In the genomic region with DNA sequence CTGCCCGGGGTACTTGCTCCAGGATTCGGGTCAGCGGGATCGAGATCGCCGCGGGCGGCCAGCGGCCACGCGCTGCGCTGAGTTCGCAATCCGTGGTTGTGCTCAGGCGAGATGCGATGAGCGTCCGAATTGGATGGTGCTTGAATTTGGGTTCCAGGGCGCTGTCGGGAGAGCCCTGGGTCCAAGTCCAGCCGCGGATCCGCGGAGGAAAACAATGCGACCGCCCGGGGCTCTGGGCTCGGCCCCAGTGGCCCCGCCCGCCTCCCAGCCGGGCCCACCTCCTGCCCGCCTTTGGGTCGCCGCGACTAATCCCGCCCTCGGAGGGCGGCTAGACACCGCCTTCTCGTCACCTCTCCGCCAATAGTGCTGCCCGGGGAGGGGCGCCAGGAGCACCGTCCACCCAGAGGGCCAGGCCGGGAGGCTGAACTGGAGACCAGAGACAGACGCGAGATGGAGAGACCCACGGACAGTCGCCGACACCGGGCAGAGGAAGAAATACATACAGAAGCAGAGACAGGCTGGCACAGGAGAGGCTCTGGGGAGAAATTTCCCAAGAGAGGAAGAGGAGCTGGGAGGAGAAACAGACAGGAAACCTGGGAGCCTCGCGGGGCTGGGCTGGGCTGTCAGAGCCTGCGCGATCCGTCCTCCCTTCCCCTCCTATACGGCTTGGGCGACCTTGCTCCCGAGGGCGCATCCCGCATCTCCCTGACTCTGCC, we compare ENCODE assay signal across 8 cellular contexts. TPM values are rescaled to one million over a fixed set of nuclear protein-coding genes. Genes with fewer than 3 reads are reported as not detected.
A peak's percentile ranks its signal among the peaks of the same experiment; 100 is the strongest.
DNase-seq lines count a peak whose midpoint lies in the region; ATAC-seq and TF ChIP-seq lines count a peak whose summit lies in the region.

A gene with protein sequence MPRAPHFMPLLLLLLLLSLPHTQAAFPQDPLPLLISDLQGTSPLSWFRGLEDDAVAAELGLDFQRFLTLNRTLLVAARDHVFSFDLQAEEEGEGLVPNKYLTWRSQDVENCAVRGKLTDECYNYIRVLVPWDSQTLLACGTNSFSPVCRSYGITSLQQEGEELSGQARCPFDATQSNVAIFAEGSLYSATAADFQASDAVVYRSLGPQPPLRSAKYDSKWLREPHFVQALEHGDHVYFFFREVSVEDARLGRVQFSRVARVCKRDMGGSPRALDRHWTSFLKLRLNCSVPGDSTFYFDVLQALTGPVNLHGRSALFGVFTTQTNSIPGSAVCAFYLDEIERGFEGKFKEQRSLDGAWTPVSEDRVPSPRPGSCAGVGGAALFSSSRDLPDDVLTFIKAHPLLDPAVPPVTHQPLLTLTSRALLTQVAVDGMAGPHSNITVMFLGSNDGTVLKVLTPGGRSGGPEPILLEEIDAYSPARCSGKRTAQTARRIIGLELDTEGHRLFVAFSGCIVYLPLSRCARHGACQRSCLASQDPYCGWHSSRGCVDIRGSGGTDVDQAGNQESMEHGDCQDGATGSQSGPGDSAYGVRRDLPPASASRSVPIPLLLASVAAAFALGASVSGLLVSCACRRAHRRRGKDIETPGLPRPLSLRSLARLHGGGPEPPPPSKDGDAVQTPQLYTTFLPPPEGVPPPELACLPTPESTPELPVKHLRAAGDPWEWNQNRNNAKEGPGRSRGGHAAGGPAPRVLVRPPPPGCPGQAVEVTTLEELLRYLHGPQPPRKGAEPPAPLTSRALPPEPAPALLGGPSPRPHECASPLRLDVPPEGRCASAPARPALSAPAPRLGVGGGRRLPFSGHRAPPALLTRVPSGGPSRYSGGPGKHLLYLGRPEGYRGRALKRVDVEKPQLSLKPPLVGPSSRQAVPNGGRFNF (minus strand): TSS at position 216 of the 716 bp plus-strand sequence. CDS start 4,010 bp downstream, outside the sequence.

- H3K9me3 ChIP-seq in liver (ENCODE audit: control insufficient read depth in 4 of 4, low read length in 3 of 4), result no peaks in the 10 kb centered on the region

- peaks cover 0 to 25% (median 16%) of the 10 kb centered on the region in 4 donors for H3K4me1 ChIP-seq in liver (ENCODE audit: control insufficient read depth in 4 of 4, insufficient read depth in 4 of 4, low read length in 3 of 4)

- H3K9me3 Mint-ChIP-seq in CD14-positive monocyte, result peaks cover 0 to 3% (median 0%) of the 10 kb centered on the region in 7 donors

- DNase-seq in CD14-positive monocyte (ENCODE audit: low spot score) (peak; percentile 84), NCI-H748 (lab: John Stamatoyannopoulos, UW; ENCODE audit: unreplicated experiment) (peak; percentile 93), dermis microvascular lymphatic vessel endothelial cell (ENCODE audit: low read depth in 2 of 2) (peak; percentile 73 to 94)
- peak; percentile 77 to 79 for DNase-seq in activated CD4-positive, alpha-beta T cell treated with anti-CD3 and anti-CD28 coated beads, Interleukin-2, amount 50 U/mL, for 4 hours
- peak; percentile 79 to 80 for DNase-seq in stimulated activated CD4-positive, alpha-beta T cell treated with anti-CD3 and anti-CD28 coated beads, Interleukin-2, amount 100 ng/mL, for 48 hours

- no peaks in the 10 kb centered on the region for H3K27me3 ChIP-seq in liver (ENCODE audit: control insufficient read depth in 4 of 4, insufficient read depth in 4 of 4, low read length in 3 of 4)

- peak within 1 kb of the TSS; percentile 93 to 100 for H3K4me3 Mint-ChIP-seq in CD14-positive monocyte

- peaks cover 0 to 2% (median 0%) of the 10 kb centered on the region in 4 donors for H3K36me3 ChIP-seq in liver (ENCODE audit: control insufficient read depth in 4 of 4, insufficient read depth in 3 of 4, low read depth in 1 of 4, low read length in 3 of 4)

- intact Hi-C loops in CD14-positive monocyte (cut with micrococcal nuclease), result no loop called here

- peak in 1 of 2 donors; percentile 35 for TF ChIP-seq RAD21 in liver (IDR thresholded peaks at IDR 0.05)

- peaks cover 30 to 43% (median 34%) of the 10 kb centered on the region in 3 donors for H3K27me3 Mint-ChIP-seq in CD14-positive monocyte (ENCODE audit: low read depth in 3 of 3)

- peak within 1 kb of the TSS in 1 of 2 donors; percentile 12 for H3K9ac ChIP-seq in liver (ENCODE audit: low read depth in 1 of 2, low read length in 2 of 2)

- H3K36me3 Mint-ChIP-seq in CD14-positive monocyte, result peaks cover 0 to 4% of the 10 kb centered on the region in 2 donors

- no peak for TF ChIP-seq CTCF in CD14-positive monocyte (IDR thresholded peaks at IDR 0.05)
- no peak for TF ChIP-seq CTCF in liver (IDR thresholded peaks at IDR 0.05; ENCODE audit: low read depth, low read length, missing input control)

- peak within 1 kb of the TSS; percentile 64 to 82 (median 65) for H3K4me3 ChIP-seq in liver (ENCODE audit: low read depth in 1 of 3, low read length in 3 of 3)

- under 1% methylated on average over 61 of the region's 61 CpGs for WGBS in liver

- H3K27ac Mint-ChIP-seq in CD14-positive monocyte, result peak within 1 kb of the TSS; percentile 9 to 85 (median 50)

- peak within 1 kb of the TSS; percentile 40 to 75 for H3K27ac ChIP-seq in liver (ENCODE audit: low read depth in 1 of 2, low read length in 2 of 2)

- ATAC-seq in GM19438 (IDR thresholded peaks at IDR 0.05; ENCODE audit: low read depth, unreplicated experiment) (peak; percentile 99), HG03565 (IDR thresholded peaks at IDR 0.05; ENCODE audit: unreplicated experiment) (peak; percentile 93)

- H3K4me1 Mint-ChIP-seq in CD14-positive monocyte, result peaks cover 24% of the 10 kb centered on the region

TF ChIP-seq in liver, 16 proteins besides CTCF, POLR2A, EP300 and RAD21:
- TF ChIP-seq HNF4A (conservative IDR thresholded peaks at IDR 0.05), result peak; percentile 53 to 79
- TF ChIP-seq FOXA1 (IDR thresholded peaks at IDR 0.05), result peak; percentile 33
- TF ChIP-seq NR2F2 (IDR thresholded peaks at IDR 0.05), result no peak
- peak; percentile 90 for TF ChIP-seq TAF1 (conservative IDR thresholded peaks at IDR 0.05)
- TF ChIP-seq SP1 (IDR thresholded peaks at IDR 0.05), result peak; percentile 68
- no peak for TF ChIP-seq EGR1 (IDR thresholded peaks at IDR 0.05; ENCODE audit: low read depth in 2 of 2)
- TF ChIP-seq YY1 (IDR thresholded peaks at IDR 0.05), result peak; percentile 57
- TF ChIP-seq, protein P1, sequence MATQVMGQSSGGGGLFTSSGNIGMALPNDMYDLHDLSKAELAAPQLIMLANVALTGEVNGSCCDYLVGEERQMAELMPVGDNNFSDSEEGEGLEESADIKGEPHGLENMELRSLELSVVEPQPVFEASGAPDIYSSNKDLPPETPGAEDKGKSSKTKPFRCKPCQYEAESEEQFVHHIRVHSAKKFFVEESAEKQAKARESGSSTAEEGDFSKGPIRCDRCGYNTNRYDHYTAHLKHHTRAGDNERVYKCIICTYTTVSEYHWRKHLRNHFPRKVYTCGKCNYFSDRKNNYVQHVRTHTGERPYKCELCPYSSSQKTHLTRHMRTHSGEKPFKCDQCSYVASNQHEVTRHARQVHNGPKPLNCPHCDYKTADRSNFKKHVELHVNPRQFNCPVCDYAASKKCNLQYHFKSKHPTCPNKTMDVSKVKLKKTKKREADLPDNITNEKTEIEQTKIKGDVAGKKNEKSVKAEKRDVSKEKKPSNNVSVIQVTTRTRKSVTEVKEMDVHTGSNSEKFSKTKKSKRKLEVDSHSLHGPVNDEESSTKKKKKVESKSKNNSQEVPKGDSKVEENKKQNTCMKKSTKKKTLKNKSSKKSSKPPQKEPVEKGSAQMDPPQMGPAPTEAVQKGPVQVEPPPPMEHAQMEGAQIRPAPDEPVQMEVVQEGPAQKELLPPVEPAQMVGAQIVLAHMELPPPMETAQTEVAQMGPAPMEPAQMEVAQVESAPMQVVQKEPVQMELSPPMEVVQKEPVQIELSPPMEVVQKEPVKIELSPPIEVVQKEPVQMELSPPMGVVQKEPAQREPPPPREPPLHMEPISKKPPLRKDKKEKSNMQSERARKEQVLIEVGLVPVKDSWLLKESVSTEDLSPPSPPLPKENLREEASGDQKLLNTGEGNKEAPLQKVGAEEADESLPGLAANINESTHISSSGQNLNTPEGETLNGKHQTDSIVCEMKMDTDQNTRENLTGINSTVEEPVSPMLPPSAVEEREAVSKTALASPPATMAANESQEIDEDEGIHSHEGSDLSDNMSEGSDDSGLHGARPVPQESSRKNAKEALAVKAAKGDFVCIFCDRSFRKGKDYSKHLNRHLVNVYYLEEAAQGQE (IDR thresholded peaks at IDR 0.05), result peak; percentile 86
- TF ChIP-seq, protein P2, sequence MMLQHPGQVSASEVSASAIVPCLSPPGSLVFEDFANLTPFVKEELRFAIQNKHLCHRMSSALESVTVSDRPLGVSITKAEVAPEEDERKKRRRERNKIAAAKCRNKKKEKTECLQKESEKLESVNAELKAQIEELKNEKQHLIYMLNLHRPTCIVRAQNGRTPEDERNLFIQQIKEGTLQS (IDR thresholded peaks at IDR 0.05), result no peak
- TF ChIP-seq, protein P3, sequence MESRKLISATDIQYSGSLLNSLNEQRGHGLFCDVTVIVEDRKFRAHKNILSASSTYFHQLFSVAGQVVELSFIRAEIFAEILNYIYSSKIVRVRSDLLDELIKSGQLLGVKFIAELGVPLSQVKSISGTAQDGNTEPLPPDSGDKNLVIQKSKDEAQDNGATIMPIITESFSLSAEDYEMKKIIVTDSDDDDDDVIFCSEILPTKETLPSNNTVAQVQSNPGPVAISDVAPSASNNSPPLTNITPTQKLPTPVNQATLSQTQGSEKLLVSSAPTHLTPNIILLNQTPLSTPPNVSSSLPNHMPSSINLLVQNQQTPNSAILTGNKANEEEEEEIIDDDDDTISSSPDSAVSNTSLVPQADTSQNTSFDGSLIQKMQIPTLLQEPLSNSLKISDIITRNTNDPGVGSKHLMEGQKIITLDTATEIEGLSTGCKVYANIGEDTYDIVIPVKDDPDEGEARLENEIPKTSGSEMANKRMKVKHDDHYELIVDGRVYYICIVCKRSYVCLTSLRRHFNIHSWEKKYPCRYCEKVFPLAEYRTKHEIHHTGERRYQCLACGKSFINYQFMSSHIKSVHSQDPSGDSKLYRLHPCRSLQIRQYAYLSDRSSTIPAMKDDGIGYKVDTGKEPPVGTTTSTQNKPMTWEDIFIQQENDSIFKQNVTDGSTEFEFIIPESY (IDR thresholded peaks at IDR 0.05), result no peak
- peak; percentile 7 to 20 for TF ChIP-seq RXRA (IDR thresholded peaks at IDR 0.05)
- no peak for TF ChIP-seq FOXA2 (IDR thresholded peaks at IDR 0.05)
- TF ChIP-seq GABPA (IDR thresholded peaks at IDR 0.05 in 1 of 2, conservative IDR thresholded peaks at IDR 0.05 in 1 of 2), result peak in 1 of 2 donors; percentile 27

RNA-seq across cellular contexts. Expression of the gene that starts here (rescaled TPM):
- 1 to 10 TPM in 1 of 2 donors, under 1 TPM in 1; 0.39 to 1.4 TPM for polyA plus RNA-seq in CD14-positive monocyte
- total RNA-seq in dermis microvascular lymphatic vessel endothelial cell, result 3.1 and 6.2 TPM in 2 replicates
- 1 to 10 TPM; 1.4 to 1.5 TPM for total RNA-seq in liver
- 1 to 10 TPM; 1.4 TPM for polyA plus RNA-seq in liver

Comparison
In these comparisons a context has a peak if more than half of its experiments do, and no peak if none do; other contexts are left out.
1. Peak in every context shown above with its lines: DNase-seq, ATAC-seq, H3K4me3 ChIP-seq and H3K27ac ChIP-seq.